ENCODE assay signal across 9 cellular contexts in the genomic region with DNA sequence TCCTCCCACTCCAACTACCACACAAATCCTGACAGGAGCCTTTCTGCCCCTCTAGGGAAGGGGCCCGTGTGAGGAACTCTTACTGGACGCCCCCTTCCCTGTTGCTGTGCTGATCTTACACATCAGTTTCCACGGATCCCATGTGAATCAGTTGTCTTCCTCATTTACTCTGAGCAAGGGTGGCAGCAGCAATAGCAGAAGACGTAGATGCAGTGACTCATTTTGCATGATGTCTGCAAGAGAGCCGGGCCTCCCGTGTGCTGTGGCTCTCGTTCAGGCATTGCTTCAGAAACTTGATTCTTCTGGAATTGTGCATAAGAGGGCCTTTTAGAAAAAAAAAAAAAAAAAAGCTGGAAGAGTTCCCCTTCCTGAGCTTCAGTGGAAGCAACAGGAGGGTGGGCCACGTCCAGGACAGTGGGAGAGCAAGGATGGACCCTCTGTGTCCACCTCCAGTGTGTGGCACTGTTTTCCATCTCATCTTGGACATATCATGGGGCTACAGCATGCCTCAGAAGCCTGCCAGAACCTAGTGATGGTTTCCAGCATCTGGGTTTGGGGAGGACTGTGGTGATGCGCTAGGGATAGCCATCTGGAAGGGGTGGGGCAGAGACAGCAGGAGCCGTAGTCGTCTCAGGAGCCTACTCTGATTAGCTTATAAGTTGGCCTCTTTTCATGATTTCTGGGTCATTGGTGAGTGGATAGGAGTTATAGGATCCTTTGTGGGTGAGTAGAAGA.
DNase-seq lines count a peak whose midpoint lies in the region; ATAC-seq, FAIRE-seq and TF ChIP-seq lines count a peak whose summit lies in the region.
"Had no signal": no experiment of that assay in that cellular context is flagged by ENCODE, and none has a peak within 500 bp of the region (broad histone marks: within the 10 kb centered on the region; RNA-seq: fewer than 3 reads in every experiment).

No MANE protein-coding gene starts in this region.

- peak; percentile 62 for ATAC-seq in esophagus mucosa
- ATAC-seq in WTC11 = no peak
- ATAC-seq in HG03565 (IDR thresholded peaks at IDR 0.05; ENCODE audit: unreplicated experiment) = no peak

- peak; percentile 35; the same call in 1 of the 2 replicates for TF ChIP-seq CTCF in BJ (IDR thresholded peaks at IDR 0.05; ENCODE audit: insufficient read depth, low read depth, low read length)
- TF ChIP-seq CTCF in neutrophil (IDR thresholded peaks at IDR 0.05) = no peak
- no peak for TF ChIP-seq CTCF in WTC11 (IDR thresholded peaks at IDR 0.05)

- H3K27me3 ChIP-seq in BJ (ENCODE audit: control insufficient read depth, insufficient read depth, low read length) = no peaks in the 10 kb centered on the region
- no peaks in the 10 kb centered on the region for H3K27me3 ChIP-seq in neutrophil
- H3K27me3 ChIP-seq: neural progenitor cell had no signal

- intact Hi-C loops in activated T-helper 2 cell treated with anti-CD3 and anti-CD28 coated beads, Interferon-gamma antibody, Interleukin-2, Interleukin-4, amounts not matched to agents 10 μg/mL and 5 μg/mL and 100 μg/mL, durations not matched to agents 14 hours and 24 hours and 36 hours (cut with micrococcal nuclease) = no loop called here

- peak; percentile 20 for FAIRE-seq in RCC 7860 (lab: Jason Lieb, UNC)

- CTCF ChIA-PET in BJ (lab: Yijun Ruan, JAX) (interaction anchor here (1.1 to 1.3 kb wide), 3 partner anchors 16 to 159 kb away, joined by 3 to 4 read pairs (median 3); no protein-coding TSS in a partner anchor), WTC11 (lab: Charles Lee) (interaction anchor here (0.6 kb wide), 1 partner anchor 9 kb away, joined by 3 read pairs; no protein-coding TSS in a partner anchor)

- POLR2A ChIA-PET in BJ (lab: Charles Lee) = interaction anchor here (0.5 to 0.6 kb wide), 2 partner anchors 33 to 49 kb away, joined by 4 to 9 read pairs; no protein-coding TSS in a partner anchor
- POLR2A ChIA-PET in WTC11 (lab: Charles Lee) = no interaction called here

- H3K27me3 Mint-ChIP-seq in WTC11 (ENCODE audit: low read depth) = no peaks in the 10 kb centered on the region
- peaks cover 5% of the 10 kb centered on the region for H3K27me3 Mint-ChIP-seq in activated T-helper 2 cell treated with anti-CD3 and anti-CD28 coated beads, Interferon-gamma antibody, Interleukin-2, Interleukin-4, amounts not matched to agents 10 μg/mL and 5 μg/mL and 100 μg/mL, durations not matched to agents 14 hours and 24 hours and 36 hours (ENCODE audit: low read depth)

- H3K4me1 Mint-ChIP-seq in WTC11 = peaks cover 46% of the 10 kb centered on the region
- H3K4me1 Mint-ChIP-seq in activated T-helper 2 cell treated with anti-CD3 and anti-CD28 coated beads, Interferon-gamma antibody, Interleukin-2, Interleukin-4, amounts not matched to agents 10 μg/mL and 5 μg/mL and 100 μg/mL, durations not matched to agents 14 hours and 24 hours and 36 hours (ENCODE audit: low read depth) = peaks cover 10% of the 10 kb centered on the region

- peaks cover 70 to 94% of the 10 kb centered on the region in 2 experiments for H3K4me1 ChIP-seq in neutrophil (ENCODE audit: control insufficient read depth in 1 of 2, insufficient read depth in 1 of 2, low read depth in 1 of 2, low read length in 1 of 2)

- H3K4me3 ChIP-seq in BJ (ENCODE audit: low read depth, low read length) = no peak overlapping the region
- peak overlapping the region; percentile 43 to 53 for H3K4me3 ChIP-seq in neutrophil (ENCODE audit: low read depth in 1 of 2, low read length in 1 of 2)
- H3K4me3 ChIP-seq: neural progenitor cell had no signal

- peak; percentile 80 for DNase-seq in BJ (ENCODE audit: low read depth)
- peak; percentile 72 for DNase-seq in RCC 7860 (ENCODE audit: low spot score)
- DNase-seq in WTC11 (ENCODE audit: low spot score) = no peak
- no peak for DNase-seq in GM19238 (ENCODE audit: insufficient read length, low spot score)
- DNase-seq in activated T-helper 2 cell treated with anti-CD3 and anti-CD28 coated beads, Interferon-gamma antibody, Interleukin-2, Interleukin-4, amounts not matched to agents 10 μg/mL and 5 μg/mL and 100 μg/mL, durations not matched to agents 14 hours and 24 hours and 36 hours (ENCODE audit: low spot score) = no peak

- no peak overlapping the region for H3K4me3 Mint-ChIP-seq in WTC11
- H3K4me3 Mint-ChIP-seq in activated T-helper 2 cell treated with anti-CD3 and anti-CD28 coated beads, Interferon-gamma antibody, Interleukin-2, Interleukin-4, amounts not matched to agents 10 μg/mL and 5 μg/mL and 100 μg/mL, durations not matched to agents 14 hours and 24 hours and 36 hours (ENCODE audit: low read depth) = no peak overlapping the region
- H3K4me3 Mint-ChIP-seq: neural progenitor cell had no signal

- H3K36me3 Mint-ChIP-seq in WTC11 = no peaks in the 10 kb centered on the region
- H3K36me3 Mint-ChIP-seq in activated T-helper 2 cell treated with anti-CD3 and anti-CD28 coated beads, Interferon-gamma antibody, Interleukin-2, Interleukin-4, amounts not matched to agents 10 μg/mL and 5 μg/mL and 100 μg/mL, durations not matched to agents 14 hours and 24 hours and 36 hours (ENCODE audit: low read depth) = no peaks in the 10 kb centered on the region

- H3K9me3 Mint-ChIP-seq in WTC11 = no peaks in the 10 kb centered on the region
- H3K9me3 Mint-ChIP-seq in activated T-helper 2 cell treated with anti-CD3 and anti-CD28 coated beads, Interferon-gamma antibody, Interleukin-2, Interleukin-4, amounts not matched to agents 10 μg/mL and 5 μg/mL and 100 μg/mL, durations not matched to agents 14 hours and 24 hours and 36 hours = no peaks in the 10 kb centered on the region
- H3K9me3 Mint-ChIP-seq: neural progenitor cell had no signal

- H3K27ac Mint-ChIP-seq in WTC11 = no peak overlapping the region
- no peak overlapping the region for H3K27ac Mint-ChIP-seq in activated T-helper 2 cell treated with anti-CD3 and anti-CD28 coated beads, Interferon-gamma antibody, Interleukin-2, Interleukin-4, amounts not matched to agents 10 μg/mL and 5 μg/mL and 100 μg/mL, durations not matched to agents 14 hours and 24 hours and 36 hours
- H3K27ac Mint-ChIP-seq: neural progenitor cell had no signal

- no peaks in the 10 kb centered on the region for H3K9me3 ChIP-seq in neutrophil

- H3K36me3 ChIP-seq in BJ (ENCODE audit: control insufficient read depth, insufficient read depth, low read length) = no peaks in the 10 kb centered on the region
- no peaks in the 10 kb centered on the region for H3K36me3 ChIP-seq in neutrophil
- H3K36me3 ChIP-seq: neural progenitor cell had no signal

- H3K27ac ChIP-seq in neutrophil = peak overlapping the region; percentile 91
- H3K27ac ChIP-seq: neural progenitor cell had no signal

TF ChIP-seq in WTC11, 78 proteins besides CTCF, POLR2A, EP300 and RAD21:
- TF ChIP-seq NR1H2 (CRISPR knock-in tag; IDR thresholded peaks at IDR 0.05) (no peak), KAT7 (CRISPR knock-in tag; IDR thresholded peaks at IDR 0.05; ENCODE audit: borderline replicate concordance) (no peak), CBFB (CRISPR knock-in tag; IDR thresholded peaks at IDR 0.05; ENCODE audit: low read depth) (no peak), RELA (CRISPR knock-in tag; IDR thresholded peaks at IDR 0.05; ENCODE audit: borderline replicate concordance) (no peak), ZNF121 (CRISPR knock-in tag; IDR thresholded peaks at IDR 0.05) (no peak), ZNF138 (CRISPR knock-in tag; conservative IDR thresholded peaks at IDR 0.05) (no peak), ELF4 (CRISPR knock-in tag; IDR thresholded peaks at IDR 0.05; ENCODE audit: low read depth) (no peak), NFE2L1 (CRISPR knock-in tag; IDR thresholded peaks at IDR 0.05) (no peak), ZNF317 (CRISPR knock-in tag; IDR thresholded peaks at IDR 0.05; ENCODE audit: borderline replicate concordance, low read depth) (no peak)
- TF ChIP-seq, protein P1, sequence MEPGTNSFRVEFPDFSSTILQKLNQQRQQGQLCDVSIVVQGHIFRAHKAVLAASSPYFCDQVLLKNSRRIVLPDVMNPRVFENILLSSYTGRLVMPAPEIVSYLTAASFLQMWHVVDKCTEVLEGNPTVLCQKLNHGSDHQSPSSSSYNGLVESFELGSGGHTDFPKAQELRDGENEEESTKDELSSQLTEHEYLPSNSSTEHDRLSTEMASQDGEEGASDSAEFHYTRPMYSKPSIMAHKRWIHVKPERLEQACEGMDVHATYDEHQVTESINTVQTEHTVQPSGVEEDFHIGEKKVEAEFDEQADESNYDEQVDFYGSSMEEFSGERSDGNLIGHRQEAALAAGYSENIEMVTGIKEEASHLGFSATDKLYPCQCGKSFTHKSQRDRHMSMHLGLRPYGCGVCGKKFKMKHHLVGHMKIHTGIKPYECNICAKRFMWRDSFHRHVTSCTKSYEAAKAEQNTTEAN (CRISPR knock-in tag; IDR thresholded peaks at IDR 0.05) = no peak
- TF ChIP-seq, protein P2, sequence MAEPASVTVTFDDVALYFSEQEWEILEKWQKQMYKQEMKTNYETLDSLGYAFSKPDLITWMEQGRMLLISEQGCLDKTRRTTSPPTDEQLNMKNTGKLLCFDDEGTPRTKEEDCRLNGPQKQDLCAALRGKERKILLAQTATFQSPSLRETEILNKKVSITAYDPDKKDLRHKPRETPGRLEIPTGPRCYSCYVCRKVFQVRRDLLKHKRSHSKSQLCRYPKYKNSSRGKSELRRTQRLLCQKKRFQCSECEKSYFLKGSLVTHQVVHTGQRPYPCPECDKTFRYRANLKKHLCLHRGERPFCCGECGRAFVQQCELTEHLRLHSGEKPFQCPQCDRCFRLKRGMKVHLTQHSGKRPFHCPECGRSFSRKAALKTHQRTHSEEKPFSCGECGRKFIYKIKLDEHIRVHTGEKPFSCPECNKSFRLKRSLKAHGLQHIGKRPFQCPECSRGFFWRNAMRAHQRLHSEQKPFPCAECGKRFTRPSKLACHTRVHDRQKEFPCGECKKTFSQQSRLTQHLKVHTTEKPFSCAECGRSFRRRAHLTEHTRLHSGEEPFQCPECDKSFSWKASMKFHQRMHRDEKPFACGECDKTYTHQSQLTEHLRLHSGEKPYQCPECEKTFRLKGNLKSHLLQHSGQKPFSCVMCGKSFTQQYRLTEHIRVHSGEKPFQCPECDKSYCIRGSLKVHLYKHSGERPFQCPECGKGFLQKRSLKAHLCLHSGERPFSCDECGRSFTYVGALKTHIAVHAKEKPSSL (CRISPR knock-in tag; conservative IDR thresholded peaks at IDR 0.05) = no peak
- TF ChIP-seq, protein P3, sequence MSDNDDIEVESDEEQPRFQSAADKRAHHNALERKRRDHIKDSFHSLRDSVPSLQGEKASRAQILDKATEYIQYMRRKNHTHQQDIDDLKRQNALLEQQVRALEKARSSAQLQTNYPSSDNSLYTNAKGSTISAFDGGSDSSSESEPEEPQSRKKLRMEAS (CRISPR knock-in tag; IDR thresholded peaks at IDR 0.05) = no peak

Comparison
In these comparisons a context has a peak if more than half of its experiments do, and no peak if none do; other contexts are left out.
1. DNase-seq: peak in BJ (single experiment) and RCC 7860 (single experiment); none in WTC11 (single experiment), GM19238 (single experiment) and activated T-helper 2 cell treated with anti-CD3 and anti-CD28 coated beads, Interferon-gamma antibody, Interleukin-2, Interleukin-4, amounts not matched to agents 10 μg/mL and 5 μg/mL and 100 μg/mL, durations not matched to agents 14 hours and 24 hours and 36 hours (single experiment).